In the genomic region with DNA sequence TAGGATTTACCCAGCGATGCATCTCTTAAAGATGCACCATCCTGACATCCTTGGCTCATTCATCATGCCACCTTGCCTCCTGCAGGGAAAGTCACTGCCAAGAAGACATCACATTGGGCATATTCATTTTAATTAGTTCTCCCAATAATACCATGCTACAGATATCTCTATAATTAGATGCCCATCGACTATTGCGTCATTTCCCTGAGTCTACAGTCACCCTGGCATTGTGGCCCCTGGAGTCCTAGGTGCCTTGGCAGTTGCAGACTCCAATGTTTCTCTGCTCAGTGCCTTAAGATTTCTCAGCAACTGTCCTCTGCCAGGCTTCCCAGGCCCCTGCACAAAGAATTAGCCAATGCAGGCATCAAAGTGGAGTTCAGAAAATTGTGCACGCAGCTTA, we compare ENCODE assay signal across 22 cellular contexts.
"Had no signal": no experiment of that assay in that cellular context is flagged by ENCODE, and none has a peak within 500 bp of the region (broad histone marks: within the 10 kb centered on the region; RNA-seq: fewer than 3 reads in every experiment).

No MANE protein-coding gene starts in this region.

- DNase-seq: dorsolateral prefrontal cortex; effector CD4-positive, alpha-beta T cell; natural killer cell; pancreas; retina; stimulated activated CD4-positive, alpha-beta T cell treated with anti-CD3 and anti-CD28 coated beads, Interleukin-12 subunit alpha, Interleukin-12 subunit beta, amount 100 ng/mL, for 4 hours; stimulated activated CD4-positive, alpha-beta T cell treated with anti-CD3 and anti-CD28 coated beads, Interleukin-1b, Interleukin-23, amount 100 ng/mL, for 48 hours; stimulated activated CD4-positive, alpha-beta T cell treated with anti-CD3 and anti-CD28 coated beads, Interleukin-4, amount 100 ng/mL, for 1 hour; stimulated activated CD8-positive, alpha-beta memory T cell treated with anti-CD3 and anti-CD28 coated beads, Interleukin-4, amount 100 ng/mL, for 48 hours; stimulated activated naive CD4-positive, alpha-beta T cell; stimulated activated naive CD8-positive, alpha-beta T cell treated with anti-CD3 and anti-CD28 coated beads, Interleukin-15, amount 100 ng/mL, for 72 hours; transverse colon; upper lobe of right lung; uterus had no signal

- H3K4me1 Mint-ChIP-seq: memory B cell; natural killer cell; stimulated activated naive CD8-positive, alpha-beta T cell treated with anti-CD3 and anti-CD28 coated beads, Interleukin-15, amount 100 ng/mL, for 72 hours had no signal

- H3K4me2 ChIP-seq: smooth muscle cell had no signal

- H3K9me3 ChIP-seq: neutrophil, pancreas, suprapubic skin, transverse colon, upper lobe of right lung, uterus had no signal

- H3K4me1 ChIP-seq: pancreas, suprapubic skin, transverse colon, upper lobe of right lung, uterus had no signal

- H3K27me3 Mint-ChIP-seq: stimulated activated naive CD8-positive, alpha-beta T cell treated with anti-CD3 and anti-CD28 coated beads, Interleukin-15, amount 100 ng/mL, for 72 hours had no signal

- H3K27ac Mint-ChIP-seq: memory B cell; natural killer cell; stimulated activated naive CD8-positive, alpha-beta T cell treated with anti-CD3 and anti-CD28 coated beads, Interleukin-15, amount 100 ng/mL, for 72 hours had no signal

- H3K9me3 Mint-ChIP-seq: memory B cell; natural killer cell; stimulated activated naive CD8-positive, alpha-beta T cell treated with anti-CD3 and anti-CD28 coated beads, Interleukin-15, amount 100 ng/mL, for 72 hours had no signal

- ATAC-seq: natural killer cell; pancreas; sciatic nerve; stimulated activated naive CD8-positive, alpha-beta T cell treated with anti-CD3 and anti-CD28 coated beads, Interleukin-15, amount 100 ng/mL, for 72 hours; upper lobe of right lung had no signal

- H3K36me3 ChIP-seq: neutrophil, pancreas, suprapubic skin, transverse colon, upper lobe of right lung, uterus had no signal

- H3K27ac ChIP-seq: dorsolateral prefrontal cortex, neutrophil, pancreas, suprapubic skin, transverse colon, upper lobe of right lung, uterus had no signal

- H3K27me3 ChIP-seq: dorsolateral prefrontal cortex, neutrophil, pancreas, suprapubic skin, transverse colon, upper lobe of right lung, uterus had no signal

- H3K4me3 Mint-ChIP-seq: memory B cell; natural killer cell; stimulated activated naive CD8-positive, alpha-beta T cell treated with anti-CD3 and anti-CD28 coated beads, Interleukin-15, amount 100 ng/mL, for 72 hours had no signal

- H3K36me3 Mint-ChIP-seq: memory B cell, natural killer cell had no signal

- H3K4me3 ChIP-seq: dorsolateral prefrontal cortex, lung, pancreas, smooth muscle cell, suprapubic skin, transverse colon, upper lobe of right lung, uterus had no signal

- FAIRE-seq: frontal cortex, keratinocyte, pancreas had no signal
